In the genomic region with DNA sequence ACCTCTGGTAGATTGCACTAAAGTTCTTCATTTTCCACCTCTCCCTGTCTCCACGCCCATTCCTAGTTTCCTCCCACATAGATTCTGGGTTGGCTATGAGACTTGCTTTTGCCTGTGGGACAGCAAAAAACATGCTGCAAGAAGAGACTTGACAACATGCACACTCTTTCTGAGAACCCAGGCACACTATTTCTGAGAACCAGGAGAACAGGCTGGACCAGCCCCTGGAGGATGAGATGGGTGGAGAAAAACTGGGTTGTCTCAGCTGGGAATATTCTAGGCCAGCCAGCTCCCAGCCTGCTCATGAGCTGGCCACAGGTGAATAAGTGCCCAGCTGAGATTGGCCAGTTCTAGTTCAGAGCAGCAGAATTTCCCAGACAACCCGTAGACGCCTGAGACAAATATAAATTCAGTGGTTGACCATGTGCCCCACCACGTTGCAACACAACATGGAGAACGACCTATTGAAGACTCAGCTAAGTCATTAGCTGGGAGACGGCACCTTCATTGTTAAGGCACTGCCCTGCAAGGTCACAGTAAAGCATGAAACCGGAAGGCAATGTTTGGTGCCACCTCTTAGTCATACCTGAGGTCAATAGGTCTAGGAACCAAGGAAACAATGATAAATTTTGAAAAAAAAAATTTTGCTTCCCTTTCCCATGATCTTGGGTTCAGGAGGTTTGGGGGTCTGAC, we compare ENCODE assay signal across 20 cellular contexts.
DNase-seq lines count a peak whose midpoint lies in the region; ATAC-seq and TF ChIP-seq lines count a peak whose summit lies in the region.
"Had no signal": no experiment of that assay in that cellular context is flagged by ENCODE, and none has a peak within 500 bp of the region (broad histone marks: within the 10 kb centered on the region; RNA-seq: fewer than 3 reads in every experiment).

No MANE protein-coding gene starts in this region.

- H3K27ac Mint-ChIP-seq in chondrocyte (ENCODE audit: unreplicated experiment), result no peak overlapping the region
- H3K27ac Mint-ChIP-seq: activated naive CD8-positive, alpha-beta T cell; CD14-positive monocyte; HFFc6 had no signal

- H3K9me3 ChIP-seq in IMR-90 (ENCODE audit: control insufficient read depth, insufficient read depth, low read length) (no peaks in the 10 kb centered on the region), mammary epithelial cell (replicated peaks; ENCODE audit: insufficient read depth, low read length) (no peaks in the 10 kb centered on the region), mucosa of descending colon (no peaks in the 10 kb centered on the region)
- H3K9me3 ChIP-seq: MG63, psoas muscle, upper lobe of right lung had no signal

- H4K91ac ChIP-seq in IMR-90 (ENCODE audit: insufficient read depth, low read depth, low read length), result no peak overlapping the region

- H3K36me3 Mint-ChIP-seq in chondrocyte (ENCODE audit: low read depth), result no peaks in the 10 kb centered on the region
- H3K36me3 Mint-ChIP-seq: activated naive CD8-positive, alpha-beta T cell; CD14-positive monocyte had no signal

- BruUV-seq in IMR-90 (replicated peaks; lab: Mats Ljungman, UMichigan), result no TSS peak
- BruUV-seq in mammary epithelial cell (replicated peaks; lab: Mats Ljungman, UMichigan), result TSS peak; percentile 73

- no peaks in the 10 kb centered on the region for H4K20me1 ChIP-seq in IMR-90 (ENCODE audit: insufficient read depth, low read length)
- no peaks in the 10 kb centered on the region for H4K20me1 ChIP-seq in mammary epithelial cell (ENCODE audit: insufficient read depth, low read length)

- H3K27me3 ChIP-seq in IMR-90 (ENCODE audit: control insufficient read depth, insufficient read depth, low read length) (no peaks in the 10 kb centered on the region), mammary epithelial cell (ENCODE audit: insufficient read depth, low read length) (no peaks in the 10 kb centered on the region)
- H3K27me3 ChIP-seq: MG63, upper lobe of right lung had no signal

- no peak overlapping the region for H4K5ac ChIP-seq in IMR-90 (ENCODE audit: low read depth, low read length)

- no peak overlapping the region for H2AK5ac ChIP-seq in IMR-90 (ENCODE audit: low read depth, low read length)

- no peaks in the 10 kb centered on the region for H3K9me1 ChIP-seq in IMR-90 (ENCODE audit: insufficient read depth, low read length)

- no peak overlapping the region for H2BK120ac ChIP-seq in IMR-90 (ENCODE audit: low read depth, low read length)

- H3K9ac ChIP-seq in IMR-90 (ENCODE audit: low read depth, low read length) (no peak overlapping the region), mammary epithelial cell (ENCODE audit: insufficient read depth, low read length) (no peak overlapping the region)

- no peak overlapping the region for H3K56ac ChIP-seq in IMR-90 (ENCODE audit: extremely low read depth, insufficient read depth, low read length)

- POLR2A ChIA-PET in IMR-90 (lab: Charles Lee; ENCODE audit: unreplicated experiment), result no interaction called here

- TF ChIP-seq POLR2A in IMR-90 (IDR thresholded peaks at IDR 0.05; ENCODE audit: low read depth, low read length), result no peak

- H3K79me1 ChIP-seq in IMR-90 (ENCODE audit: low read depth in 1 of 2, low read length in 2 of 2), result no peaks in the 10 kb centered on the region

- no peak overlapping the region for H3K4ac ChIP-seq in IMR-90 (ENCODE audit: low read depth, low read length)

- dilution Hi-C loops in IMR-90 (cut with HindIII; ENCODE audit: low sequenced_read_pairs, unreplicated experiment) (no loop called here), mammary epithelial cell (cut with HindIII; ENCODE audit: low sequenced_read_pairs) (no loop called here)

- TF ChIP-seq CTCF in IMR-90 (conservative IDR thresholded peaks at IDR 0.05; ENCODE audit: low read depth, low read length) (no peak), mammary epithelial cell (conservative IDR thresholded peaks at IDR 0.05 in 1 of 2, IDR thresholded peaks at IDR 0.05 in 1 of 2; ENCODE audit: extremely low read depth in 1 of 2, insufficient read depth in 1 of 2, low read depth in 1 of 2, low read length in 2 of 2) (peak in 1 of 2 donors; percentile 21), mucosa of descending colon (IDR thresholded peaks at IDR 0.05) (no peak), chondrocyte (IDR thresholded peaks at IDR 0.05) (no peak)

- H3K36me3 ChIP-seq in IMR-90 (ENCODE audit: control insufficient read depth, insufficient read depth, low read length) (no peaks in the 10 kb centered on the region), mammary epithelial cell (ENCODE audit: insufficient read depth, low read length) (no peaks in the 10 kb centered on the region), mucosa of descending colon (ENCODE audit: low read depth) (no peaks in the 10 kb centered on the region)
- H3K36me3 ChIP-seq: MG63, upper lobe of right lung had no signal

- no peak overlapping the region for H3K14ac ChIP-seq in IMR-90 (replicated peaks; ENCODE audit: low read depth, low read length)

- no peak for TF ChIP-seq RAD21 in IMR-90 (IDR thresholded peaks at IDR 0.05; ENCODE audit: low read length)

- no peak overlapping the region for H3K23ac ChIP-seq in IMR-90 (ENCODE audit: low read depth, low read length)

- no peak overlapping the region for H2BK15ac ChIP-seq in IMR-90 (ENCODE audit: low read depth, low read length)

- H2AFZ ChIP-seq in IMR-90 (replicated peaks; ENCODE audit: low read length, poor library complexity), result no peak overlapping the region
- peak overlapping the region; percentile 61 for H2AFZ ChIP-seq in mammary epithelial cell (ENCODE audit: low read depth, low read length)

- no peak overlapping the region for H3K27ac ChIP-seq in IMR-90 (ENCODE audit: insufficient read depth, low read length)
- peak overlapping the region; percentile 62 for H3K27ac ChIP-seq in mammary epithelial cell (ENCODE audit: insufficient read depth, low read depth, low read length)
- H3K27ac ChIP-seq: psoas muscle, upper lobe of right lung had no signal

- H3K4me2 ChIP-seq in IMR-90 (ENCODE audit: low read depth, low read length), result no peak overlapping the region
- peak overlapping the region; percentile 54 for H3K4me2 ChIP-seq in mammary epithelial cell (ENCODE audit: insufficient read depth, low read depth, low read length)

- H3K79me2 ChIP-seq in mammary epithelial cell (ENCODE audit: insufficient read depth, low read length), result no peaks in the 10 kb centered on the region

- no peak overlapping the region for H2BK5ac ChIP-seq in IMR-90 (ENCODE audit: low read depth, low read length, poor library complexity, severe bottlenecking)

- no peak overlapping the region for H3K4me3 Mint-ChIP-seq in chondrocyte (ENCODE audit: unreplicated experiment)
- H3K4me3 Mint-ChIP-seq: activated naive CD8-positive, alpha-beta T cell; CD14-positive monocyte; HFFc6 had no signal

- H3K9me3 Mint-ChIP-seq in chondrocyte (ENCODE audit: low read depth), result no peaks in the 10 kb centered on the region
- H3K9me3 Mint-ChIP-seq: HFFc6 had no signal

- in situ Hi-C loops in Caki2 (cut with HindIII; ENCODE audit: low pct_unique_long_range_greater_than_20kb, low sequenced_read_pairs), result no loop called here
- in situ Hi-C loops in IMR-90 (cut with MboI; ENCODE audit: low sequenced_read_pairs), result no loop called here
- in situ Hi-C loops in mammary epithelial cell (cut with MboI; ENCODE audit: low sequenced_read_pairs in 2 of 2), result no loop called here

- H3K18ac ChIP-seq in IMR-90 (ENCODE audit: low read depth, low read length), result no peak overlapping the region

- intact Hi-C loops in IMR-90 (cut with micrococcal nuclease), result no loop called here
- intact Hi-C loops in mammary epithelial cell (cut with micrococcal nuclease), result loop anchor here (2.0 kb wide), 3 partner anchors 30 to 70 kb away; no protein-coding TSS in a partner anchor
- intact Hi-C loops in mucosa of descending colon (cut with DNase I, micrococcal nuclease), result no loop called here

- no peaks in the 10 kb centered on the region for H3K4me1 ChIP-seq in IMR-90 (ENCODE audit: control insufficient read depth, insufficient read depth, low read length)
- H3K4me1 ChIP-seq in mammary epithelial cell (ENCODE audit: insufficient read depth, low read length), result peaks cover 14% of the 10 kb centered on the region
- H3K4me1 ChIP-seq in mucosa of descending colon (ENCODE audit: low read depth), result no peaks in the 10 kb centered on the region
- H3K4me1 ChIP-seq: psoas muscle, upper lobe of right lung had no signal

- no peak overlapping the region for H4K8ac ChIP-seq in IMR-90 (ENCODE audit: low read depth in 2 of 2, low read length in 2 of 2)

- H3K4me3 ChIP-seq in IMR-90 (ENCODE audit: insufficient read depth, low read depth, low read length), result no peak overlapping the region
- no peak overlapping the region for H3K4me3 ChIP-seq in mammary epithelial cell (replicated peaks in 1 of 3; ENCODE audit: insufficient read depth in 1 of 3, low read depth in 2 of 3, low read length in 3 of 3)
- H3K4me3 ChIP-seq in mucosa of descending colon, result no peak overlapping the region
- H3K4me3 ChIP-seq: MG63, psoas muscle, upper lobe of right lung had no signal

- WGBS in IMR-90 (ENCODE audit: extremely low coverage in 2 of 2, insufficient read length in 1 of 2), 2 experiments, result 100% methylated on average over 3 of the region's 7 CpGs; no CpG with 5 or more reads in 1 of the 2 experiments
- 46% methylated on average over 7 of the region's 7 CpGs for WGBS in mammary epithelial cell (ENCODE audit: low coverage, missing lambda C conversion rate)

- no peaks in the 10 kb centered on the region for H3K27me3 Mint-ChIP-seq in chondrocyte (ENCODE audit: low read depth)

- H2BK20ac ChIP-seq in IMR-90 (ENCODE audit: low read depth, low read length), result no peak overlapping the region

- H2AK9ac ChIP-seq in IMR-90 (replicated peaks; ENCODE audit: low read depth, low read length, poor library complexity), result peak overlapping the region; percentile 13

- DNase-seq in Caki2 (ENCODE audit: low read depth) (peak; percentile 67), IMR-90 (no peak), mammary epithelial cell (peak; percentile 96), mucosa of descending colon (no peak), OCI-M1 (lab: John Stamatoyannopoulos, UW) (no peak), activated gamma-delta T cell treated with Interleukin-2 at 50 U/mL for 16 hours (no peak), chondrocyte (ENCODE audit: low spot score) (no peak)
- DNase-seq: ACHN; activated CD4-positive, alpha-beta T cell treated with anti-CD3 and anti-CD28 coated beads, Interleukin-2, amount 50 U/mL, for 1 hour; DMS153; HFFc6; MG63; NCI-H1694; NCI-H2227 treated with DMSO at 0.1 percent for 48 hours; psoas muscle; stimulated activated CD4-positive, alpha-beta T cell treated with anti-CD3 and anti-CD28 coated beads, Interleukin-12 subunit alpha, Interleukin-12 subunit beta, amount 100 ng/mL, for 4 hours; upper lobe of right lung had no signal

- ATAC-seq in IMR-90 (ENCODE audit: low read depth), result no peak
- peak; percentile 31 for ATAC-seq in mucosa of descending colon
- no peak for ATAC-seq in GM18873 (IDR thresholded peaks at IDR 0.05; ENCODE audit: low FRiP score, unreplicated experiment)
- ATAC-seq: psoas muscle, upper lobe of right lung had no signal

- H3K4me1 Mint-ChIP-seq in chondrocyte (ENCODE audit: low read depth), result peaks cover 10% of the 10 kb centered on the region
- H3K4me1 Mint-ChIP-seq: CD14-positive monocyte had no signal

- CTCF ChIA-PET in IMR-90 (lab: Yijun Ruan, JAX) (interaction anchor here (0.7 kb wide), 1 partner anchor 30 kb away, joined by 4 read pairs; no protein-coding TSS in a partner anchor), mammary epithelial cell (lab: Charles Lee; ENCODE audit: low non-redundant PET) (interaction anchor here (0.6 kb wide), 1 partner anchor 30 kb away, joined by 4 read pairs; no protein-coding TSS in a partner anchor)

Comparison
In these comparisons a context has a peak if more than half of its experiments do, and no peak if none do; other contexts are left out.
1. DNase-seq: peak in Caki2 (single experiment) and mammary epithelial cell (single experiment); none in IMR-90 (single experiment), mucosa of descending colon (0 of 3), OCI-M1 (single experiment), activated gamma-delta T cell treated with Interleukin-2 at 50 U/mL for 16 hours (single experiment) and chondrocyte (single experiment).